ENCODE assay signal across 20 cellular contexts in genomic region chr7:5183899-5184298, GRCh38.
"Had no signal": no experiment of that assay in that cellular context is flagged by ENCODE, and none has a peak within 500 bp of the region (broad histone marks: within the 10 kb centered on the region; RNA-seq: fewer than 3 reads in every experiment).

No MANE protein-coding gene starts in this region.

- ATAC-seq: HepG2 had no signal

- FAIRE-seq: HepG2 had no signal

- H3K27me3 ChIP-seq: Peyer's patch, SJSA1 had no signal

- H3K9me3 ChIP-seq: Peyer's patch had no signal

- H3K27ac ChIP-seq: PC-9, Peyer's patch, SJSA1, SK-N-MC had no signal

- H3K36me3 ChIP-seq: Peyer's patch, SJSA1 had no signal

- H3K4me3 ChIP-seq: PC-9, Peyer's patch, SJSA1, SK-N-MC had no signal

- H3K4me1 ChIP-seq: Peyer's patch, SJSA1 had no signal

- DNase-seq: IMR-90; KBM-7; MV-4-11; NCI-H1048; NCI-H1436 treated with DMSO at 0.1 percent for 48 hours; NCI-H1694; NCI-H187 treated with DMSO at 0.1 percent for 48 hours; NCI-H446 treated with DMSO at 0.1 percent for 48 hours; NCI-H510A treated with DMSO at 0.1 percent for 48 hours; NCI-H526; NCI-H82; NK-92 treated with Interleukin-12 subunit alpha and Interleukin-12 subunit beta, amount 100 ng/mL, for 24 hours; OCI-M1; PC-9; Right ventricle myocardium superior; SIG-M5 had no signal
